8 cellular contexts compared by ENCODE assay signal in genomic region chr9:33158555-33159057, GRCh38. TPM values are rescaled to one million over a fixed set of nuclear protein-coding genes. Genes with fewer than 3 reads are reported as not detected.
A peak's percentile ranks its signal among the peaks of the same experiment; 100 is the strongest.
DNase-seq lines count a peak whose midpoint lies in the region; ATAC-seq and TF ChIP-seq lines count a peak whose summit lies in the region.

No MANE protein-coding gene starts in this region.

- POLR2A ChIA-PET in activated CD8-positive, alpha-beta T cell treated with anti-CD3 and anti-CD28 coated beads for 36 hours (lab: Charles Lee): interaction anchor here (1.2 to 2.5 kb wide), 3 partner anchors 9 to 76 kb away, joined by 3 to 10 read pairs (median 6); partner anchors contain the start of gene B4GALT1

- peak overlapping the region; percentile 63 to 100 (median 99) for H3K27ac ChIP-seq in heart right ventricle
- peak overlapping the region; percentile 96 for H3K27ac ChIP-seq in mesodermal cell (ENCODE audit: low read depth, low read length, severe bottlenecking)
- peak overlapping the region; percentile 22 to 56 for H3K27ac ChIP-seq in aorta (ENCODE audit: low read depth in 1 of 2, low read length in 2 of 2)

- H3K27me3 ChIP-seq in heart right ventricle: no peaks in the 10 kb centered on the region
- H3K27me3 ChIP-seq in aorta (ENCODE audit: control insufficient read depth in 1 of 2, insufficient read depth in 2 of 2, low read length in 1 of 2): no peaks in the 10 kb centered on the region

- intact Hi-C loops in heart right ventricle (cut with DNase I) (loop anchor here in 1 of 10 donors (5.0 kb wide), 1 partner anchor 51 kb away; no protein-coding TSS in a partner anchor), cardiac septum (cut with DNase I) (loop anchor here (5.0 kb wide), 1 partner anchor 56 kb away; no protein-coding TSS in a partner anchor), aorta (cut with DNase I) (no loop called here)
- intact Hi-C loops in activated CD8-positive, alpha-beta T cell treated with anti-CD3 and anti-CD28 coated beads for 36 hours (cut with micrococcal nuclease): no loop called here

- no peak for TF ChIP-seq POLR2A in erythroblast (IDR thresholded peaks at IDR 0.05; ENCODE audit: low read length)

- H3K4me1 ChIP-seq in heart right ventricle: peaks cover 53 to 99% (median 96%) of the 10 kb centered on the region in 9 donors
- peaks cover 62% of the 10 kb centered on the region for H3K4me1 ChIP-seq in mesodermal cell (ENCODE audit: control insufficient read depth, insufficient read depth, low read length, poor library complexity, severe bottlenecking)
- H3K4me1 ChIP-seq in aorta (ENCODE audit: control insufficient read depth in 1 of 2, insufficient read depth in 2 of 2, low read length in 2 of 2): peaks cover 14 to 30% of the 10 kb centered on the region in 2 donors

- no peaks in the 10 kb centered on the region for H3K27me3 Mint-ChIP-seq in activated CD8-positive, alpha-beta T cell treated with anti-CD3 and anti-CD28 coated beads for 36 hours

- WGBS in heart right ventricle, 2 donors: 42 to 47% methylated on average over 3 of the region's 3 CpGs
- WGBS in mesodermal cell (ENCODE audit: insufficient coverage in 2 of 2), 2 experiments: 80 to 83% methylated on average over 2 to 3 of the region's 3 CpGs
- 48 to 54% methylated on average over 3 of the region's 3 CpGs for WGBS in aorta, 2 donors

- DNase-seq in heart right ventricle: no peak
- no peak for DNase-seq in cardiac septum (ENCODE audit: low spot score)
- DNase-seq in activated CD8-positive, alpha-beta T cell treated with anti-CD3 and anti-CD28 coated beads for 36 hours: peak; percentile 46
- DNase-seq in aorta: no peak
- no peak for DNase-seq in stimulated activated naive CD4-positive, alpha-beta T cell treated with Interleukin-2 at 50 U/mL for 16 hours (lab: John Stamatoyannopoulos, UW)
- no peak for DNase-seq in erythroblast (lab: John Stamatoyannopoulos, UW)

- peaks cover 94% of the 10 kb centered on the region for H3K4me1 Mint-ChIP-seq in activated CD8-positive, alpha-beta T cell treated with anti-CD3 and anti-CD28 coated beads for 36 hours (ENCODE audit: low read depth)

- H3K9me3 ChIP-seq in heart right ventricle (peaks cover 0 to 2% (median 0%) of the 10 kb centered on the region in 11 donors), mesodermal cell (ENCODE audit: control insufficient read depth, low read length) (no peaks in the 10 kb centered on the region), aorta (ENCODE audit: control insufficient read depth, low read length) (no peaks in the 10 kb centered on the region)

- no peaks in the 10 kb centered on the region for H3K36me3 ChIP-seq in heart right ventricle
- no peaks in the 10 kb centered on the region for H3K36me3 ChIP-seq in mesodermal cell (ENCODE audit: control insufficient read depth, insufficient read depth, low read length)
- peaks cover 0 to 3% of the 10 kb centered on the region in 2 donors for H3K36me3 ChIP-seq in aorta (ENCODE audit: control insufficient read depth in 1 of 2, insufficient read depth in 2 of 2, low read length in 1 of 2)

- peak overlapping the region in 4 of 10 donors; percentile 0 to 26 (median 12) for H3K4me3 ChIP-seq in heart right ventricle
- H3K4me3 ChIP-seq in mesodermal cell (ENCODE audit: extremely low read depth, insufficient read depth, low read length, poor library complexity, severe bottlenecking): no peak overlapping the region
- H3K4me3 ChIP-seq in aorta (ENCODE audit: low read length in 2 of 2): no peak overlapping the region

- peak overlapping the region; percentile 90 for H3K27ac Mint-ChIP-seq in activated CD8-positive, alpha-beta T cell treated with anti-CD3 and anti-CD28 coated beads for 36 hours

- CTCF ChIA-PET in activated CD8-positive, alpha-beta T cell treated with anti-CD3 and anti-CD28 coated beads for 36 hours (lab: Charles Lee): interaction anchor here (1.3 to 2.2 kb wide), 5 partner anchors 9 to 67 kb away, joined by 3 to 9 read pairs (median 6); partner anchors contain the start of gene B4GALT1

- peaks cover 12% of the 10 kb centered on the region for H3K36me3 Mint-ChIP-seq in activated CD8-positive, alpha-beta T cell treated with anti-CD3 and anti-CD28 coated beads for 36 hours (ENCODE audit: low read depth)

- H3K4me3 Mint-ChIP-seq in activated CD8-positive, alpha-beta T cell treated with anti-CD3 and anti-CD28 coated beads for 36 hours: peak overlapping the region; percentile 54

- no peak for TF ChIP-seq CTCF in heart right ventricle (IDR thresholded peaks at IDR 0.05)
- TF ChIP-seq CTCF in activated CD8-positive, alpha-beta T cell treated with anti-CD3 and anti-CD28 coated beads for 36 hours (IDR thresholded peaks at IDR 0.05): no peak

- ATAC-seq in heart right ventricle (peak in 2 of 8 donors; percentile 0 to 1), aorta (ENCODE audit: low FRiP score) (no peak), HG02970 (IDR thresholded peaks at IDR 0.05; ENCODE audit: low FRiP score, unreplicated experiment) (no peak)
- ATAC-seq in activated CD8-positive, alpha-beta T cell treated with anti-CD3 and anti-CD28 coated beads for 36 hours: peak; percentile 16

- no peaks in the 10 kb centered on the region for H3K9me3 Mint-ChIP-seq in activated CD8-positive, alpha-beta T cell treated with anti-CD3 and anti-CD28 coated beads for 36 hours

RNA-seq across cellular contexts. Expression of gene B4GALT1, which starts 8.5 kb away (rescaled TPM):
- 100 to 1,000 TPM in 1 of 10 donors, 10 to 100 TPM in 9; 30.0 to 117 (median 43.1) TPM for total RNA-seq in heart right ventricle
- 10 to 100 TPM; 14.8 to 29.0 TPM for polyA plus RNA-seq in heart right ventricle
- total RNA-seq in cardiac septum: 35.7 TPM
- total RNA-seq in activated CD8-positive, alpha-beta T cell treated with anti-CD3 and anti-CD28 coated beads for 36 hours: 10 to 100 TPM; 41.2 to 41.4 TPM
- polyA plus RNA-seq in mesodermal cell (2013, experiment 1 of 2): 54.7 TPM
- 52.2 TPM for polyA plus RNA-seq in mesodermal cell (2013, experiment 2 of 2)
- total RNA-seq in aorta: 10 to 100 TPM; 74.5 to 95.6 TPM
- 10 to 100 TPM; 15.2 to 36.0 TPM for polyA plus RNA-seq in aorta

Comparison
In these comparisons a context has a peak if more than half of its experiments do, and no peak if none do; other contexts are left out.
1. H3K27ac ChIP-seq: peak in every context shown above with its lines; median percentile 99 in heart right ventricle; 96 in mesodermal cell; 39 in aorta.